Comparison of ENCODE assay signal across 26 cellular contexts in genomic region chr6:67883500-67884366, GRCh38.
"Had no signal": no experiment of that assay in that cellular context is flagged by ENCODE, and none has a peak within 500 bp of the region (broad histone marks: within the 10 kb centered on the region; RNA-seq: fewer than 3 reads in every experiment).

No MANE protein-coding gene starts in this region.

- H3K9me3 ChIP-seq: ovary, prostate gland, testis, thyroid gland, upper lobe of right lung had no signal

- DNase-seq: hypothalamus; immature natural killer cell; kidney; left ventricle myocardium inferior; midbrain; mucosa of descending colon; naive thymus-derived CD4-positive, alpha-beta T cell; ovary; retina; right cardiac atrium; stimulated activated CD4-positive, alpha-beta T cell treated with anti-CD3 and anti-CD28 coated beads, Interleukin-12 subunit alpha, Interleukin-12 subunit beta, amount 100 ng/mL, for 4 hours; stimulated activated CD4-positive, alpha-beta T cell treated with anti-CD3 and anti-CD28 coated beads, Interleukin-15, amount 100 ng/mL, for 24 hours; stimulated activated CD4-positive, alpha-beta T cell treated with anti-CD3 and anti-CD28 coated beads, Interleukin-2, amount 100 ng/mL, for 24 hours; stimulated activated CD4-positive, alpha-beta T cell treated with anti-CD3 and anti-CD28 coated beads, Interleukin-4, amount 100 ng/mL, for 1 hour; stimulated activated naive B cell treated with anti-CD40 and anti-IgM and Interleukin-4, amounts not matched to agents 10 μg/mL and 1 μg/mL and 100 μg/mL, for 72 hours; stimulated activated naive CD8-positive, alpha-beta T cell treated with anti-CD3 and anti-CD28 coated beads, Interleukin-15, Interleukin-2, amounts not matched to agents 100 U/mL and 50 U/mL, for 24 hours; stomach; testis; thyroid gland; transverse colon; upper lobe of right lung had no signal

- H3K4me1 ChIP-seq: left ventricle myocardium inferior, prostate gland, stomach, testis, thyroid gland, transverse colon, upper lobe of right lung had no signal

- H3K4me1 Mint-ChIP-seq: immature natural killer cell; naive thymus-derived CD4-positive, alpha-beta T cell had no signal

- H3K4me3 ChIP-seq: left ventricle myocardium inferior, lung, mucosa of descending colon, ovary, prostate gland, skin epidermis, stomach, testis, thyroid gland, transverse colon, upper lobe of right lung had no signal

- H3K27me3 ChIP-seq: ovary, stomach, testis, thyroid gland, transverse colon, upper lobe of right lung had no signal

- H3K27me3 Mint-ChIP-seq: naive thymus-derived CD4-positive, alpha-beta T cell; natural killer cell treated with Interleukin-12 subunit alpha and Interleukin-12 subunit beta and Interleukin-15 and Interleukin-18, amount 100 ng/mL, for 72 hours; stimulated activated naive B cell treated with anti-CD40 and anti-IgM and Interleukin-4, amounts not matched to agents 10 μg/mL and 1 μg/mL and 100 μg/mL, for 72 hours had no signal

- H3K36me3 ChIP-seq: left ventricle myocardium inferior, ovary, prostate gland, stomach, thyroid gland, transverse colon, upper lobe of right lung had no signal

- H3K4me3 Mint-ChIP-seq: immature natural killer cell; naive thymus-derived CD4-positive, alpha-beta T cell; natural killer cell treated with Interleukin-12 subunit alpha and Interleukin-12 subunit beta and Interleukin-15 and Interleukin-18, amount 100 ng/mL, for 72 hours; stimulated activated naive B cell treated with anti-CD40 and anti-IgM and Interleukin-4, amounts not matched to agents 10 μg/mL and 1 μg/mL and 100 μg/mL, for 72 hours had no signal

- H3K36me3 Mint-ChIP-seq: immature natural killer cell; naive thymus-derived CD4-positive, alpha-beta T cell; stimulated activated naive B cell treated with anti-CD40 and anti-IgM and Interleukin-4, amounts not matched to agents 10 μg/mL and 1 μg/mL and 100 μg/mL, for 72 hours had no signal

- ATAC-seq: mucosa of descending colon; naive thymus-derived CD4-positive, alpha-beta T cell; natural killer cell treated with Interleukin-12 subunit alpha and Interleukin-12 subunit beta and Interleukin-15 and Interleukin-18, amount 100 ng/mL, for 72 hours; right cardiac atrium; sciatic nerve; stimulated activated naive B cell treated with anti-CD40 and anti-IgM and Interleukin-4, amounts not matched to agents 10 μg/mL and 1 μg/mL and 100 μg/mL, for 72 hours; stimulated activated naive CD8-positive, alpha-beta T cell treated with anti-CD3 and anti-CD28 coated beads, Interleukin-15, Interleukin-2, amounts not matched to agents 100 U/mL and 50 U/mL, for 24 hours; upper lobe of right lung had no signal

- H3K27ac ChIP-seq: left ventricle myocardium inferior, ovary, prostate gland, skin epidermis, stomach, testis, thyroid gland, transverse colon, upper lobe of right lung had no signal

- H3K27ac Mint-ChIP-seq: immature natural killer cell; naive thymus-derived CD4-positive, alpha-beta T cell; natural killer cell treated with Interleukin-12 subunit alpha and Interleukin-12 subunit beta and Interleukin-15 and Interleukin-18, amount 100 ng/mL, for 72 hours; stimulated activated naive B cell treated with anti-CD40 and anti-IgM and Interleukin-4, amounts not matched to agents 10 μg/mL and 1 μg/mL and 100 μg/mL, for 72 hours had no signal
